In genomic region chr19:45940515-45940805, GRCh38 we compare ENCODE assay signal across 28 cellular contexts. TPM values are rescaled to one million over a fixed set of nuclear protein-coding genes. Genes with fewer than 3 reads are reported as not detected.
"Had no signal": no experiment of that assay in that cellular context is flagged by ENCODE, and none has a peak within 500 bp of the region (broad histone marks: within the 10 kb centered on the region; RNA-seq: fewer than 3 reads in every experiment).

No MANE protein-coding gene starts in this region.

- H3K27ac ChIP-seq: adrenal gland, SK-N-MC, VCaP had no signal

- H3K4me3 ChIP-seq: adrenal gland, MG63, SK-N-MC had no signal

- ATAC-seq: activated CD4-positive, CD25-positive, alpha-beta regulatory T cell treated with anti-CD3 and anti-CD28 coated beads, Interleukin-2, amount 50 U/mL, for 24 hours; activated CD8-positive, alpha-beta T cell treated with anti-CD3 and anti-CD28 coated beads, Interleukin-2, amount 10 ng/mL, durations not matched to agents 7 days and 5 days; Right ventricle myocardium inferior had no signal

- H3K36me3 ChIP-seq: adrenal gland, MG63 had no signal

- H3K4me3 Mint-ChIP-seq: activated CD8-positive, alpha-beta T cell treated with anti-CD3 and anti-CD28 coated beads, Interleukin-2, amount 10 ng/mL, durations not matched to agents 7 days and 5 days; activated naive CD8-positive, alpha-beta T cell treated with anti-CD3 and anti-CD28 coated beads, Interleukin-2, amount 10 ng/mL, durations not matched to agents 7 days and 5 days had no signal

- H3K27ac Mint-ChIP-seq: activated CD8-positive, alpha-beta T cell treated with anti-CD3 and anti-CD28 coated beads, Interleukin-2, amount 10 ng/mL, durations not matched to agents 7 days and 5 days; activated naive CD8-positive, alpha-beta T cell treated with anti-CD3 and anti-CD28 coated beads, Interleukin-2, amount 10 ng/mL, durations not matched to agents 7 days and 5 days had no signal

- H3K4me1 ChIP-seq: adrenal gland had no signal

- H3K9me3 ChIP-seq: adrenal gland, MG63 had no signal

- DNase-seq: activated CD4-positive, alpha-beta T cell treated with anti-CD3 and anti-CD28 coated beads for 4 hours; activated CD8-positive, alpha-beta memory T cell treated with anti-CD3 and anti-CD28 coated beads, Interleukin-2, amount 50 U/mL, for 48 hours; activated CD8-positive, alpha-beta T cell treated with anti-CD3 and anti-CD28 coated beads, Interleukin-2, amount 10 ng/mL, durations not matched to agents 7 days and 5 days; activated naive CD4-positive, alpha-beta T cell treated with anti-CD3 and anti-CD28 coated beads, Interleukin-2, amount 50 U/mL, for 16 hours; activated naive CD8-positive, alpha-beta T cell treated with anti-CD3 and anti-CD28 coated beads, Interleukin-2, amount 10 ng/mL, durations not matched to agents 7 days and 5 days; activated T-cell treated with anti-CD3 and anti-CD28 coated beads, Interleukin-2, amount 50 U/mL, for 1 hour; adrenal gland; anterior cingulate cortex; KG1; MG63; MV-4-11; NCI-H1092 treated with DMSO at 0.1 percent for 48 hours; NCI-H1417 treated with DMSO at 0.1 percent for 48 hours; NCI-H1694 treated with DMSO at 0.1 percent for 48 hours; NCI-H2029 treated with DMSO at 0.1 percent for 48 hours; NCI-H345; NCI-H510A; NCI-H526 treated with DMSO at 0.1 percent for 48 hours; NCI-H82; RPMI8226; T-helper 1 cell had no signal

RNA-seq across cellular contexts. Expression of gene NANOS2, which starts 25.9 kb away (rescaled TPM):
- total RNA-seq: activated CD8-positive, alpha-beta T cell treated with anti-CD3 and anti-CD28 coated beads, Interleukin-2, amount 10 ng/mL, durations not matched to agents 7 days and 5 days; activated naive CD8-positive, alpha-beta T cell treated with anti-CD3 and anti-CD28 coated beads, Interleukin-2, amount 10 ng/mL, durations not matched to agents 7 days and 5 days; adrenal gland; LHCN-M2; OCI-LY7; Right ventricle myocardium inferior; T-helper 2 cell treated with Interferon-gamma antibody and Interleukin-4, amounts not matched to agents 100 ng/mL and 5 ng/mL, for 36 hours had no signal

RNA-seq across cellular contexts. Expression of gene NOVA2, which starts 33.2 kb away (rescaled TPM):
- total RNA-seq: activated CD8-positive, alpha-beta T cell treated with anti-CD3 and anti-CD28 coated beads, Interleukin-2, amount 10 ng/mL, durations not matched to agents 7 days and 5 days; activated naive CD8-positive, alpha-beta T cell treated with anti-CD3 and anti-CD28 coated beads, Interleukin-2, amount 10 ng/mL, durations not matched to agents 7 days and 5 days; LHCN-M2 had no signal
